Comparison of ENCODE assay signal across 9 cellular contexts in the genomic region with DNA sequence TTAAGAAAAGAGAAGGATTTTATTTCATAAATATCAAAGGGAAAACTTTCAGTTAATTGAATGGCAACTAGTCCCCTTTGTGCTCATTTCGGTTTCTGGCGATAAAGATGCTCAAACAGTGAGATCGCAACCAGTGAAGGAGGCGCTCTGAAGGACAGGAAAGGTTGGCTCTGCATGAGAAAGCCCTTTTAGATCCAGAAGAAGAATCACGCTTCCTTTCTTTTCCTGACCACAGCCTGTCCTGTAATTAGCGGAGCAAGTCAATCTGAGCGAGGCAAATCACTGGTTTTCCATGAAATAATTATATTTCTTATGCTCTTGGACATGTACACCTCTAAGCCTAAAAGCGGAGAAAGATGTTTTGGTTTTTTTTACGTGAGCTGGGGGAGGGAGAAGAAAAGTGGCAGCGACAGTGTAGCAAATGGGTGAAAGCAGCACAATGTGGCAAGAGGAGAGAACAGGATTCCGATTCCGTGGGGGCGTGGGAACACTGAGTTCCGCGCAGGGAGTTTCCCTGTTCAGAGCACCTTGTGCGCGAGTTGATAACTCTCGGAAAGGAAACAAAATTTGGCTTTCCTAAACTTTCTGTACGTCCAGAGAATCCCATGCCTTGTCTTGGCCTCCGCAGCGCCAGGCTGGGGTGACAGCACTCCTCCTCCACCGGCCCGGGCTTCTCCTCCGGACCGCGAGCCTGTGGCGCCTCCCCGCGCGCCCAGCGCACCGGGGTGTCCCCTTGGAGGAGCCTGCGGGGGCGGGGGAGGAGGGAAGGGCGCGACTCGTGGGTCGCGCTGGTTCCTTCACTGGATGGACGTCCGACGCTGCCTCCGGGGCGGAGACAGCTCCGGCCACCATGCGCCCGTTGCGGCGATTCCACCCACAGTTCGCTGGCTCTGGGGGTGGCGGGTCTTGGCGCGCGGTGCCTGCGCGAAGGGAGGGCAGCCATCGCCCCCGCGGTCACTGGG. TPM values are rescaled to one million over a fixed set of nuclear protein-coding genes. Genes with fewer than 3 reads are reported as not detected.
DNase-seq lines count a peak whose midpoint lies in the region; ATAC-seq and TF ChIP-seq lines count a peak whose summit lies in the region.
"Had no signal": no experiment of that assay in that cellular context is flagged by ENCODE, and none has a peak within 500 bp of the region (broad histone marks: within the 10 kb centered on the region; RNA-seq: fewer than 3 reads in every experiment).

No MANE protein-coding gene starts in this region.

- peaks cover 12% of the 10 kb centered on the region for H3K4me1 Mint-ChIP-seq in dendritic cell treated with granulocyte-macrophage colony-stimulating factor and Interleukin-4, amounts not matched to agents 40 ng/mL and 50 ng/mL, for 4 days (ENCODE audit: low read depth)

- peaks cover 80% of the 10 kb centered on the region for H3K27me3 Mint-ChIP-seq in dendritic cell treated with granulocyte-macrophage colony-stimulating factor and Interleukin-4, amounts not matched to agents 40 ng/mL and 50 ng/mL, for 4 days

- no peaks in the 10 kb centered on the region for H4K20me1 ChIP-seq in PC-9 (ENCODE audit: insufficient read depth)

- no peaks in the 10 kb centered on the region; the same call in 1 of the 2 replicates for H3K79me2 ChIP-seq in PC-9 (ENCODE audit: low read depth)

- H3K9me3 Mint-ChIP-seq in dendritic cell treated with granulocyte-macrophage colony-stimulating factor and Interleukin-4, amounts not matched to agents 40 ng/mL and 50 ng/mL, for 4 days: no peaks in the 10 kb centered on the region

- TF ChIP-seq CTCF in PC-9 (conservative IDR thresholded peaks at IDR 0.05): no peak
- no peak for TF ChIP-seq CTCF in mucosa of descending colon (IDR thresholded peaks at IDR 0.05)
- no peak for TF ChIP-seq CTCF in testis (IDR thresholded peaks at IDR 0.05)

- H2AFZ ChIP-seq in PC-9: peak overlapping the region; percentile 85

- H3K4me1 ChIP-seq in PC-9 (replicated peaks; ENCODE audit: insufficient read depth) (peaks cover 32% of the 10 kb centered on the region), mucosa of descending colon (ENCODE audit: low read depth) (peaks cover 17% of the 10 kb centered on the region), testis (peaks cover 4% of the 10 kb centered on the region)

- H3K9me2 ChIP-seq in PC-9 (ENCODE audit: insufficient read depth): no peaks in the 10 kb centered on the region

- H3K27ac ChIP-seq in PC-9 (no peak overlapping the region), testis (peak overlapping the region; percentile 56 to 72)

- WGBS in testis, 2 donors: 1 to 4% methylated on average over 18 to 35 of the region's 59 CpGs

- peak; percentile 2 for DNase-seq in EL
- DNase-seq in PC-9: peak; percentile 64 to 80
- DNase-seq in mucosa of descending colon: peak; percentile 78 to 86 (median 85)
- peak; percentile 61 for DNase-seq in testis
- no peak for DNase-seq in COLO829 (ENCODE audit: low spot score)
- DNase-seq in NCI-H128 (lab: John Stamatoyannopoulos, UW; ENCODE audit: unreplicated experiment): no peak

- intact Hi-C loops in PC-9 (cut with micrococcal nuclease; ENCODE audit: unreplicated experiment) (loop anchor here (1.0 to 5.0 kb wide), 6 partner anchors 42 to 366 kb away; a partner anchor contains a TSS), mucosa of descending colon (cut with DNase I, micrococcal nuclease) (no loop called here), testis (cut with DNase I; ENCODE audit: low total_unique reads) (no loop called here)
- intact Hi-C loops in dendritic cell treated with granulocyte-macrophage colony-stimulating factor and Interleukin-4, amounts not matched to agents 40 ng/mL and 50 ng/mL, for 4 days (cut with micrococcal nuclease): no loop called here

- BruUV-seq in PC-9 (replicated peaks; lab: Mats Ljungman, UMichigan): TSS peak; percentile 25

- POLR2A ChIA-PET in PC-9 (lab: Charles Lee; ENCODE audit: unreplicated experiment): interaction anchor here (0.7 kb wide), 1 partner anchor 13 kb away, joined by 4 read pairs; no protein-coding TSS in a partner anchor

- no peaks in the 10 kb centered on the region for H3K36me3 Mint-ChIP-seq in dendritic cell treated with granulocyte-macrophage colony-stimulating factor and Interleukin-4, amounts not matched to agents 40 ng/mL and 50 ng/mL, for 4 days (ENCODE audit: low read depth)

- peak overlapping the region; percentile 79 for H3K4me3 ChIP-seq in PC-9
- H3K4me3 ChIP-seq in mucosa of descending colon: peak overlapping the region; percentile 64
- peak overlapping the region; percentile 44 to 68 for H3K4me3 ChIP-seq in testis

- TF ChIP-seq POLR2A in testis (IDR thresholded peaks at IDR 0.05): no peak

- CTCF ChIA-PET in PC-9 (lab: Charles Lee): interaction anchor here (0.8 kb wide), 1 partner anchor 145 kb away, joined by 3 read pairs; a partner anchor contains a TSS

- H3K36me3 ChIP-seq in PC-9 (ENCODE audit: low read depth): no peaks in the 10 kb centered on the region
- no peaks in the 10 kb centered on the region for H3K36me3 ChIP-seq in mucosa of descending colon (ENCODE audit: low read depth)
- no peaks in the 10 kb centered on the region for H3K36me3 ChIP-seq in testis (ENCODE audit: low read depth, missing control alignments)

- H3K4me2 ChIP-seq in PC-9: peak overlapping the region; percentile 98

- no peaks in the 10 kb centered on the region for H3K9me3 ChIP-seq in PC-9 (ENCODE audit: insufficient read depth, low read depth)
- no peaks in the 10 kb centered on the region for H3K9me3 ChIP-seq in mucosa of descending colon
- H3K9me3 ChIP-seq in testis: no peaks in the 10 kb centered on the region

- H3F3A ChIP-seq in PC-9 (ENCODE audit: insufficient read depth, low read depth): peaks cover 21% of the 10 kb centered on the region; the same call in 1 of the 2 replicates

- H3K27me3 ChIP-seq in PC-9 (ENCODE audit: insufficient read depth, low read depth): no peaks in the 10 kb centered on the region
- H3K27me3 ChIP-seq in testis: no peaks in the 10 kb centered on the region

- peak; percentile 61 for ATAC-seq in mucosa of descending colon
- ATAC-seq in GM21528 (IDR thresholded peaks at IDR 0.05; ENCODE audit: low FRiP score, unreplicated experiment): no peak

- peak overlapping the region; percentile 57 for H3K4me3 Mint-ChIP-seq in dendritic cell treated with granulocyte-macrophage colony-stimulating factor and Interleukin-4, amounts not matched to agents 40 ng/mL and 50 ng/mL, for 4 days

- no peak overlapping the region for H3K27ac Mint-ChIP-seq in dendritic cell treated with granulocyte-macrophage colony-stimulating factor and Interleukin-4, amounts not matched to agents 40 ng/mL and 50 ng/mL, for 4 days

RNA-seq across cellular contexts. Expression of a gene that starts 0.6 kb away (rescaled TPM):
- total RNA-seq in PC-9 (2021) (13.4 and 17.0 TPM in 2 replicates), mucosa of descending colon (10 to 100 TPM; 32.2 to 92.9 (median 67.1) TPM), testis (1 to 10 TPM; 8.4 to 9.4 TPM)
- 16.3 TPM for polyA plus RNA-seq in testis (ENCODE audit: insufficient read depth, low read depth, low replicate concordance)
- total RNA-seq: pulmonary artery endothelial cell had no signal

Comparison
In these comparisons a context has a peak if more than half of its experiments do, and no peak if none do; other contexts are left out.
1. DNase-seq: peak in EL (single experiment), PC-9 (2 of 2), mucosa of descending colon (3 of 3) and testis (single experiment); none in COLO829 (single experiment) and NCI-H128 (single experiment).
2. Peak in every context shown above with its lines, with median percentiles within 50 percentile points of each other: H3K4me3 ChIP-seq.